In the genomic region with DNA sequence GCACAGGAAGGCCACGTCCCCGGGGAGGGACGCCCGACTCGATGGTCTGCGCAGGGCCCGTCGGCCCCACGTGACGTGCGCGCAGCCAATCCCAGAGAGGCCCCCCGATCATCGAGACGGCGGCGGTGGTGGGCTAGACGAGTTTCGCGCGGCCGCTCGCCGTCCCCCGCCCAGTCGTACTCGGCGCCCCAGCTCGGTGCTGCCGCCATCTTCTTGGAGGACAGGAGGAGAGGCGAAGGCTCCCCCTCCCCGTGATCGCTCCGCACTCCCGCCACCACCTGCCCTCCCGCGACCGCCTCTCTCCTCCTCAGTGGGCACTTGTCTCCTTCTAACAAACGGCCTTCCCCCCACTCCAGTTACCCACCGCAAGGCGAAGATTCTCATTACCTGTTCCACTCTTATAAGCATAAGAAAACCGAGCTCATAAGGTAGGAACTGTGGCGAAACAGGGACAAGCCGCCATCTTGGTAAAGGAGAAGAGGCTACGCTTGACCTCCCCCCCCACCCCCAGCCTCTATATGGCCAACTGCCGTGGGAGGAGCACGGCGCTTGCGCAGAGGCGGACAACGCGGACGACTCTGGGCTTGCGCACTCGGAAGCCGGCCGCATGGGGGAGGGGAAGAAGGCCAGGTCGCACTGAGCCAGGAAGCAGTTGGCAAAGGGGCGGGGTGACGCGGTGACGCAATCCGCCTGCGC, we compare ENCODE assay signal across 1 cellular context.
TF ChIP-seq lines count a peak whose summit lies in the region.

A gene with protein sequence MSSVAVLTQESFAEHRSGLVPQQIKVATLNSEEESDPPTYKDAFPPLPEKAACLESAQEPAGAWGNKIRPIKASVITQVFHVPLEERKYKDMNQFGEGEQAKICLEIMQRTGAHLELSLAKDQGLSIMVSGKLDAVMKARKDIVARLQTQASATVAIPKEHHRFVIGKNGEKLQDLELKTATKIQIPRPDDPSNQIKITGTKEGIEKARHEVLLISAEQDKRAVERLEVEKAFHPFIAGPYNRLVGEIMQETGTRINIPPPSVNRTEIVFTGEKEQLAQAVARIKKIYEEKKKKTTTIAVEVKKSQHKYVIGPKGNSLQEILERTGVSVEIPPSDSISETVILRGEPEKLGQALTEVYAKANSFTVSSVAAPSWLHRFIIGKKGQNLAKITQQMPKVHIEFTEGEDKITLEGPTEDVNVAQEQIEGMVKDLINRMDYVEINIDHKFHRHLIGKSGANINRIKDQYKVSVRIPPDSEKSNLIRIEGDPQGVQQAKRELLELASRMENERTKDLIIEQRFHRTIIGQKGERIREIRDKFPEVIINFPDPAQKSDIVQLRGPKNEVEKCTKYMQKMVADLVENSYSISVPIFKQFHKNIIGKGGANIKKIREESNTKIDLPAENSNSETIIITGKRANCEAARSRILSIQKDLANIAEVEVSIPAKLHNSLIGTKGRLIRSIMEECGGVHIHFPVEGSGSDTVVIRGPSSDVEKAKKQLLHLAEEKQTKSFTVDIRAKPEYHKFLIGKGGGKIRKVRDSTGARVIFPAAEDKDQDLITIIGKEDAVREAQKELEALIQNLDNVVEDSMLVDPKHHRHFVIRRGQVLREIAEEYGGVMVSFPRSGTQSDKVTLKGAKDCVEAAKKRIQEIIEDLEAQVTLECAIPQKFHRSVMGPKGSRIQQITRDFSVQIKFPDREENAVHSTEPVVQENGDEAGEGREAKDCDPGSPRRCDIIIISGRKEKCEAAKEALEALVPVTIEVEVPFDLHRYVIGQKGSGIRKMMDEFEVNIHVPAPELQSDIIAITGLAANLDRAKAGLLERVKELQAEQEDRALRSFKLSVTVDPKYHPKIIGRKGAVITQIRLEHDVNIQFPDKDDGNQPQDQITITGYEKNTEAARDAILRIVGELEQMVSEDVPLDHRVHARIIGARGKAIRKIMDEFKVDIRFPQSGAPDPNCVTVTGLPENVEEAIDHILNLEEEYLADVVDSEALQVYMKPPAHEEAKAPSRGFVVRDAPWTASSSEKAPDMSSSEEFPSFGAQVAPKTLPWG (N-terminal part only) (minus strand): TSS at position 490 of the 696 bp plus-strand sequence. CDS start 48,803 bp downstream, outside the sequence.

TF ChIP-seq in HepG2, 621 proteins besides CTCF, POLR2A, EP300 and RAD21 (continued from another document and continues in another):
- TF ChIP-seq FOXJ3 (CRISPR knock-in tag; IDR thresholded peaks at IDR 0.05; ENCODE audit: borderline replicate concordance) = 0 out of 2 replicates have a peak, but pooled peaks have one; percentile 35
- TF ChIP-seq, protein P1, sequence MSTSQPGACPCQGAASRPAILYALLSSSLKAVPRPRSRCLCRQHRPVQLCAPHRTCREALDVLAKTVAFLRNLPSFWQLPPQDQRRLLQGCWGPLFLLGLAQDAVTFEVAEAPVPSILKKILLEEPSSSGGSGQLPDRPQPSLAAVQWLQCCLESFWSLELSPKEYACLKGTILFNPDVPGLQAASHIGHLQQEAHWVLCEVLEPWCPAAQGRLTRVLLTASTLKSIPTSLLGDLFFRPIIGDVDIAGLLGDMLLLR (CRISPR knock-in tag; IDR thresholded peaks at IDR 0.05) = no peak
- peak; percentile 47 for TF ChIP-seq HDAC2 (CRISPR knock-in tag; IDR thresholded peaks at IDR 0.05)
- TF ChIP-seq, protein P2, sequence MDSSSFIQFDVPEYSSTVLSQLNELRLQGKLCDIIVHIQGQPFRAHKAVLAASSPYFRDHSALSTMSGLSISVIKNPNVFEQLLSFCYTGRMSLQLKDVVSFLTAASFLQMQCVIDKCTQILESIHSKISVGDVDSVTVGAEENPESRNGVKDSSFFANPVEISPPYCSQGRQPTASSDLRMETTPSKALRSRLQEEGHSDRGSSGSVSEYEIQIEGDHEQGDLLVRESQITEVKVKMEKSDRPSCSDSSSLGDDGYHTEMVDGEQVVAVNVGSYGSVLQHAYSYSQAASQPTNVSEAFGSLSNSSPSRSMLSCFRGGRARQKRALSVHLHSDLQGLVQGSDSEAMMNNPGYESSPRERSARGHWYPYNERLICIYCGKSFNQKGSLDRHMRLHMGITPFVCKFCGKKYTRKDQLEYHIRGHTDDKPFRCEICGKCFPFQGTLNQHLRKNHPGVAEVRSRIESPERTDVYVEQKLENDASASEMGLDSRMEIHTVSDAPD (CRISPR knock-in tag; IDR thresholded peaks at IDR 0.05) = 0 out of 2 replicates have a peak, but pooled peaks have one; percentile 12
- TF ChIP-seq, protein P3, sequence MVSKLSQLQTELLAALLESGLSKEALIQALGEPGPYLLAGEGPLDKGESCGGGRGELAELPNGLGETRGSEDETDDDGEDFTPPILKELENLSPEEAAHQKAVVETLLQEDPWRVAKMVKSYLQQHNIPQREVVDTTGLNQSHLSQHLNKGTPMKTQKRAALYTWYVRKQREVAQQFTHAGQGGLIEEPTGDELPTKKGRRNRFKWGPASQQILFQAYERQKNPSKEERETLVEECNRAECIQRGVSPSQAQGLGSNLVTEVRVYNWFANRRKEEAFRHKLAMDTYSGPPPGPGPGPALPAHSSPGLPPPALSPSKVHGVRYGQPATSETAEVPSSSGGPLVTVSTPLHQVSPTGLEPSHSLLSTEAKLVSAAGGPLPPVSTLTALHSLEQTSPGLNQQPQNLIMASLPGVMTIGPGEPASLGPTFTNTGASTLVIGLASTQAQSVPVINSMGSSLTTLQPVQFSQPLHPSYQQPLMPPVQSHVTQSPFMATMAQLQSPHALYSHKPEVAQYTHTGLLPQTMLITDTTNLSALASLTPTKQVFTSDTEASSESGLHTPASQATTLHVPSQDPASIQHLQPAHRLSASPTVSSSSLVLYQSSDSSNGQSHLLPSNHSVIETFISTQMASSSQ (IDR thresholded peaks at IDR 0.05; ENCODE audit: low read depth) = 0 out of 2 replicates have a peak, but pooled peaks have one; percentile 5
- TF ChIP-seq, protein P3 (CRISPR knock-in tag; IDR thresholded peaks at IDR 0.05; ENCODE audit: borderline replicate concordance) = peak; percentile 68; the same call in 1 of the 2 replicates
- TF ChIP-seq, protein P4, sequence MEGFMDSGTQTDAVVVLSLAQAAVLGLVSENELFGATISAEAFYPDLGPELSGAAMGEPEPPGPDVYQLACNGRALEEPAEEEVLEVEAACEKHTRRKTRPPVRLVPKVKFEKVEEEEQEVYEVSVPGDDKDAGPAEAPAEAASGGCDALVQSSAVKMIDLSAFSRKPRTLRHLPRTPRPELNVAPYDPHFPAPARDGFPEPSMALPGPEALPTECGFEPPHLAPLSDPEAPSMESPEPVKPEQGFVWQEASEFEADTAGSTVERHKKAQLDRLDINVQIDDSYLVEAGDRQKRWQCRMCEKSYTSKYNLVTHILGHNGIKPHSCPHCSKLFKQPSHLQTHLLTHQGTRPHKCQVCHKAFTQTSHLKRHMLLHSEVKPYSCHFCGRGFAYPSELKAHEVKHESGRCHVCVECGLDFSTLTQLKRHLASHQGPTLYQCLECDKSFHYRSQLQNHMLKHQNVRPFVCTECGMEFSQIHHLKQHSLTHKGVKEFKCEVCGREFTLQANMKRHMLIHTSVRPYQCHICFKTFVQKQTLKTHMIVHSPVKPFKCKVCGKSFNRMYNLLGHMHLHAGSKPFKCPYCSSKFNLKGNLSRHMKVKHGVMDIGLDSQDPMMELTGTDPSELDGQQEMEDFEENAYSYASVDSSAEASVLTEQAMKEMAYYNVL (CRISPR knock-in tag; IDR thresholded peaks at IDR 0.05; ENCODE audit: borderline replicate concordance) = peak; percentile 78; the same call in 1 of the 2 replicates
- TF ChIP-seq MAFF (IDR thresholded peaks at IDR 0.05; ENCODE audit: low read depth, low read length) = no peak
- peak; percentile 97 for TF ChIP-seq ZNF749 (CRISPR knock-in tag; IDR thresholded peaks at IDR 0.05; ENCODE audit: borderline replicate concordance)
- TF ChIP-seq PHF21A (CRISPR knock-in tag; IDR thresholded peaks at IDR 0.05) = peak; percentile 1; the same call in 1 of the 2 replicates
- TF ChIP-seq TEAD3 (CRISPR knock-in tag; optimal IDR thresholded peaks at IDR 0.05; ENCODE audit: borderline replicate concordance) = peak; percentile 52
- 0 out of 2 replicates have a peak, but pooled peaks have one; percentile 37 for TF ChIP-seq ZBTB20 (CRISPR knock-in tag; IDR thresholded peaks at IDR 0.05; ENCODE audit: borderline replicate concordance, low read depth)
- no peak; the same call in 1 of the 2 replicates for TF ChIP-seq ZNF138 (CRISPR knock-in tag; IDR thresholded peaks at IDR 0.05; ENCODE audit: low read depth)
- peak; percentile 15; the same call in 1 of the 2 replicates for TF ChIP-seq GATAD2A (CRISPR knock-in tag; IDR thresholded peaks at IDR 0.05)
- TF ChIP-seq, protein P5, sequence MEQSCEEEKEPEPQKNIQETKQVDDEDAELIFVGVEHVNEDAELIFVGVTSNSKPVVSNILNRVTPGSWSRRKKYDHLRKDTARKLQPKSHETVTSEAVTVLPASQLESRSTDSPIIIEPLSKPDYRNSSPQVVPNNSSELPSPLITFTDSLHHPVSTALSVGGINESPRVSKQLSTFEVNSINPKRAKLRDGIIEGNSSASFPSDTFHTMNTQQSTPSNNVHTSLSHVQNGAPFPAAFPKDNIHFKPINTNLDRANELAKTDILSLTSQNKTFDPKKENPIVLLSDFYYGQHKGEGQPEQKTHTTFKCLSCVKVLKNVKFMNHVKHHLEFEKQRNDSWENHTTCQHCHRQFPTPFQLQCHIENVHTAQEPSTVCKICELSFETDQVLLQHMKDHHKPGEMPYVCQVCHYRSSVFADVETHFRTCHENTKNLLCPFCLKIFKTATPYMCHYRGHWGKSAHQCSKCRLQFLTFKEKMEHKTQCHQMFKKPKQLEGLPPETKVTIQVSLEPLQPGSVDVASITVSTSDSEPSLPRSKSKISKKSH (CRISPR knock-in tag; IDR thresholded peaks at IDR 0.05; ENCODE audit: borderline replicate concordance) = no peak; the same call in 1 of the 2 replicates
- TF ChIP-seq ZNF543 (CRISPR knock-in tag; IDR thresholded peaks at IDR 0.05) = peak; percentile 83; the same call in 1 of the 2 replicates
- no peak for TF ChIP-seq SRSF1 (optimal IDR thresholded peaks at IDR 0.05; ENCODE audit: low read depth, low read length)
- TF ChIP-seq, protein P6, sequence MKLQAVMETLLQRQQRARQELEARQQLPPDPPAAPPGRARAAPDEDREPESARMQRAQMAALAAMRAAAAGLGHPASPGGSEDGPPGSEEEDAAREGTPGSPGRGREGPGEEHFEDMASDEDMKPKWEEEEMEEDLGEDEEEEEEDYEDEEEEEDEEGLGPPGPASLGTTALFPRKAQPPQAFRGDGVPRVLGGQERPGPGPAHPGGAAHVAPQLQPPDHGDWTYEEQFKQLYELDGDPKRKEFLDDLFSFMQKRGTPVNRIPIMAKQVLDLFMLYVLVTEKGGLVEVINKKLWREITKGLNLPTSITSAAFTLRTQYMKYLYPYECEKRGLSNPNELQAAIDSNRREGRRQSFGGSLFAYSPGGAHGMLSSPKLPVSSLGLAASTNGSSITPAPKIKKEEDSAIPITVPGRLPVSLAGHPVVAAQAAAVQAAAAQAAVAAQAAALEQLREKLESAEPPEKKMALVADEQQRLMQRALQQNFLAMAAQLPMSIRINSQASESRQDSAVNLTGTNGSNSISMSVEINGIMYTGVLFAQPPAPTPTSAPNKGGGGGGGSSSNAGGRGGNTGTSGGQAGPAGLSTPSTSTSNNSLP (IDR thresholded peaks at IDR 0.05; ENCODE audit: low read depth, low read length) = 0 out of 2 replicates have a peak, but pooled peaks have one; percentile 8
- peak; percentile 82; the same call in 1 of the 2 replicates for TF ChIP-seq ZNF546 (CRISPR knock-in tag; conservative IDR thresholded peaks at IDR 0.05)
- TF ChIP-seq SP1 (IDR thresholded peaks at IDR 0.05) = no peak
- peak; percentile 85; the same call in 1 of the 2 replicates for TF ChIP-seq SP1 (CRISPR knock-in tag; IDR thresholded peaks at IDR 0.05)
- TF ChIP-seq HOXA7 (CRISPR knock-in tag; IDR thresholded peaks at IDR 0.05) = no peak
- no peak; the same call in 1 of the 2 replicates for TF ChIP-seq MTF1 (CRISPR knock-in tag; IDR thresholded peaks at IDR 0.05)
- TF ChIP-seq ASH2L (IDR thresholded peaks at IDR 0.05; ENCODE audit: insufficient read length, low read depth, low read length) = peak; percentile 80
- peak; percentile 8; the same call in 1 of the 2 replicates for TF ChIP-seq STAG1 (CRISPR knock-in tag; IDR thresholded peaks at IDR 0.05)
- TF ChIP-seq ZNF556 (CRISPR knock-in tag; IDR thresholded peaks at IDR 0.05; ENCODE audit: borderline replicate concordance) = peak; percentile 98
- no peak for TF ChIP-seq FOXA1 (IDR thresholded peaks at IDR 0.05)
- 0 out of 2 replicates have a peak, but pooled peaks have one; percentile 14 for TF ChIP-seq FOXA1 (CRISPR knock-in tag; IDR thresholded peaks at IDR 0.05)
- TF ChIP-seq NR1H2 (CRISPR knock-in tag; IDR thresholded peaks at IDR 0.05; ENCODE audit: borderline replicate concordance, low read depth) = no peak
- TF ChIP-seq, protein P7, sequence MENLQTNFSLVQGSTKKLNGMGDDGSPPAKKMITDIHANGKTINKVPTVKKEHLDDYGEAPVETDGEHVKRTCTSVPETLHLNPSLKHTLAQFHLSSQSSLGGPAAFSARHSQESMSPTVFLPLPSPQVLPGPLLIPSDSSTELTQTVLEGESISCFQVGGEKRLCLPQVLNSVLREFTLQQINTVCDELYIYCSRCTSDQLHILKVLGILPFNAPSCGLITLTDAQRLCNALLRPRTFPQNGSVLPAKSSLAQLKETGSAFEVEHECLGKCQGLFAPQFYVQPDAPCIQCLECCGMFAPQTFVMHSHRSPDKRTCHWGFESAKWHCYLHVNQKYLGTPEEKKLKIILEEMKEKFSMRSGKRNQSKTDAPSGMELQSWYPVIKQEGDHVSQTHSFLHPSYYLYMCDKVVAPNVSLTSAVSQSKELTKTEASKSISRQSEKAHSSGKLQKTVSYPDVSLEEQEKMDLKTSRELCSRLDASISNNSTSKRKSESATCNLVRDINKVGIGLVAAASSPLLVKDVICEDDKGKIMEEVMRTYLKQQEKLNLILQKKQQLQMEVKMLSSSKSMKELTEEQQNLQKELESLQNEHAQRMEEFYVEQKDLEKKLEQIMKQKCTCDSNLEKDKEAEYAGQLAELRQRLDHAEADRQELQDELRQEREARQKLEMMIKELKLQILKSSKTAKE (CRISPR knock-in tag; IDR thresholded peaks at IDR 0.05; ENCODE audit: borderline replicate concordance) = peak; percentile 72; the same call in 1 of the 2 replicates
- TF ChIP-seq ZNF501 (CRISPR knock-in tag; IDR thresholded peaks at IDR 0.05) = peak; percentile 99
- TF ChIP-seq, protein P8, sequence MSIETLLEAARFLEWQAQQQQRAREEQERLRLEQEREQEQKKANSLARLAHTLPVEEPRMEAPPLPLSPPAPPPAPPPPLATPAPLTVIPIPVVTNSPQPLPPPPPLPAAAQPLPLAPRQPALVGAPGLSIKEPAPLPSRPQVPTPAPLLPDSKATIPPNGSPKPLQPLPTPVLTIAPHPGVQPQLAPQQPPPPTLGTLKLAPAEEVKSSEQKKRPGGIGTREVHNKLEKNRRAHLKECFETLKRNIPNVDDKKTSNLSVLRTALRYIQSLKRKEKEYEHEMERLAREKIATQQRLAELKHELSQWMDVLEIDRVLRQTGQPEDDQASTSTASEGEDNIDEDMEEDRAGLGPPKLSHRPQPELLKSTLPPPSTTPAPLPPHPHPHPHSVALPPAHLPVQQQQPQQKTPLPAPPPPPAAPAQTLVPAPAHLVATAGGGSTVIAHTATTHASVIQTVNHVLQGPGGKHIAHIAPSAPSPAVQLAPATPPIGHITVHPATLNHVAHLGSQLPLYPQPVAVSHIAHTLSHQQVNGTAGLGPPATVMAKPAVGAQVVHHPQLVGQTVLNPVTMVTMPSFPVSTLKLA (IDR thresholded peaks at IDR 0.05) = peak; percentile 6
